ENCODE assay signal across 8 cellular contexts in the genomic region with DNA sequence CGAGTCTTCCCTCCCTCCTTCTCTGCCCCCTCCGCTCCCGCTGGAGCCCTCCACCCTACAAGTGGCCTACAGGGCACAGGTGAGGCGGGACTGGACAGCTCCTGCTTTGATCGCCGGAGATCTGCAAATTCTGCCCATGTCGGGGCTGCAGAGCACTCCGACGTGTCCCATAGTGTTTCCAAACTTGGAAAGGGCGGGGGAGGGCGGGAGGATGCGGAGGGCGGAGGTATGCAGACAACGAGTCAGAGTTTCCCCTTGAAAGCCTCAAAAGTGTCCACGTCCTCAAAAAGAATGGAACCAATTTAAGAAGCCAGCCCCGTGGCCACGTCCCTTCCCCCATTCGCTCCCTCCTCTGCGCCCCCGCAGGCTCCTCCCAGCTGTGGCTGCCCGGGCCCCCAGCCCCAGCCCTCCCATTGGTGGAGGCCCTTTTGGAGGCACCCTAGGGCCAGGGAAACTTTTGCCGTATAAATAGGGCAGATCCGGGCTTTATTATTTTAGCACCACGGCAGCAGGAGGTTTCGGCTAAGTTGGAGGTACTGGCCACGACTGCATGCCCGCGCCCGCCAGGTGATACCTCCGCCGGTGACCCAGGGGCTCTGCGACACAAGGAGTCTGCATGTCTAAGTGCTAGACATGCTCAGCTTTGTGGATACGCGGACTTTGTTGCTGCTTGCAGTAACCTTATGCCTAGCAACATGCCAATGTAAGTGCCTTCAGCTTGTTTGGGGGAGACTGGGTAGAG. TPM values are rescaled to one million over a fixed set of nuclear protein-coding genes. Genes with fewer than 3 reads are reported as not detected.
DNase-seq lines count a peak whose midpoint lies in the region; ATAC-seq and TF ChIP-seq lines count a peak whose summit lies in the region.

A gene (plus strand): TSS at position 497 of the 742 bp plus-strand sequence. CDS start 137 bp downstream, at position 634.

- CTCF ChIA-PET in WTC11 (lab: Charles Lee), result interaction anchor here (0.6 to 6.2 kb wide), 34 partner anchors 10 to 1163 kb away, joined by 3 to 380 read pairs (median 4); a partner anchor contains a TSS

- H3K36me3 Mint-ChIP-seq in activated CD4-positive, alpha-beta T cell treated with anti-CD3 and anti-CD28 coated beads, Interleukin-2, amount 10 ng/mL, durations not matched to agents 24 days and 14 days (ENCODE audit: low read depth), result no peaks in the 10 kb centered on the region
- H3K36me3 Mint-ChIP-seq in WTC11 (peaks cover 4% of the 10 kb centered on the region), nephron progenitor cell (ENCODE audit: low read depth) (peaks cover 25% of the 10 kb centered on the region)

- peaks cover 28% of the 10 kb centered on the region for H3K4me1 Mint-ChIP-seq in activated CD4-positive, alpha-beta T cell treated with anti-CD3 and anti-CD28 coated beads, Interleukin-2, amount 10 ng/mL, durations not matched to agents 24 days and 14 days
- H3K4me1 Mint-ChIP-seq in WTC11, result peaks cover 43% of the 10 kb centered on the region
- H3K4me1 Mint-ChIP-seq in nephron progenitor cell, result peaks cover 78% of the 10 kb centered on the region

- H3K4me3 Mint-ChIP-seq in activated CD4-positive, alpha-beta T cell treated with anti-CD3 and anti-CD28 coated beads, Interleukin-2, amount 10 ng/mL, durations not matched to agents 24 days and 14 days, result peak within 1 kb of the TSS; percentile 76
- H3K4me3 Mint-ChIP-seq in WTC11 (peak within 1 kb of the TSS; percentile 87), nephron progenitor cell (peak within 1 kb of the TSS; percentile 96)

- DNase-seq in activated CD4-positive, alpha-beta T cell treated with anti-CD3 and anti-CD28 coated beads, Interleukin-2, amount 10 ng/mL, durations not matched to agents 24 days and 14 days, result peak; percentile 79
- DNase-seq in activated CD4-positive, alpha-beta T cell treated with anti-CD3 and anti-CD28 coated beads, Interleukin-2, amount 50 U/mL, for 1 hour, result no peak
- DNase-seq in WTC11 (ENCODE audit: low spot score) (peak; percentile 68), fibroblast of peridontal ligament (ENCODE audit: extremely low read depth) (peak; percentile 99), nephron progenitor cell (peak; percentile 66), NCI-H446 (lab: John Stamatoyannopoulos, UW) (no peak), superior temporal gyrus (ENCODE audit: extremely low spot score) (no peak), pons (ENCODE audit: low spot score) (no peak)

- no peak for TF ChIP-seq CTCF in WTC11 (IDR thresholded peaks at IDR 0.05)
- TF ChIP-seq CTCF in nephron progenitor cell (IDR thresholded peaks at IDR 0.05), result no peak

- POLR2A ChIA-PET in WTC11 (lab: Charles Lee), result interaction anchor here (0.6 to 2.8 kb wide), 8 partner anchors 10 to 476 kb away, joined by 3 to 15 read pairs (median 4); no protein-coding TSS in a partner anchor

- H3K9me3 Mint-ChIP-seq in activated CD4-positive, alpha-beta T cell treated with anti-CD3 and anti-CD28 coated beads, Interleukin-2, amount 10 ng/mL, durations not matched to agents 24 days and 14 days, result no peaks in the 10 kb centered on the region
- no peaks in the 10 kb centered on the region for H3K9me3 Mint-ChIP-seq in WTC11
- no peaks in the 10 kb centered on the region for H3K9me3 Mint-ChIP-seq in nephron progenitor cell

- ATAC-seq in WTC11, result peak; percentile 52

- intact Hi-C loops in activated CD4-positive, alpha-beta T cell treated with anti-CD3 and anti-CD28 coated beads, Interleukin-2, amount 10 ng/mL, durations not matched to agents 24 days and 14 days (cut with micrococcal nuclease), result loop anchor here (1.0 to 10.0 kb wide), 9 partner anchors 97 to 1147 kb away; a partner anchor contains a TSS

- H3K27ac Mint-ChIP-seq in activated CD4-positive, alpha-beta T cell treated with anti-CD3 and anti-CD28 coated beads, Interleukin-2, amount 10 ng/mL, durations not matched to agents 24 days and 14 days, result peak within 1 kb of the TSS; percentile 65
- H3K27ac Mint-ChIP-seq in WTC11 (peak within 1 kb of the TSS; percentile 78), nephron progenitor cell (peak within 1 kb of the TSS; percentile 97)

- peaks cover 2% of the 10 kb centered on the region for H3K27me3 Mint-ChIP-seq in activated CD4-positive, alpha-beta T cell treated with anti-CD3 and anti-CD28 coated beads, Interleukin-2, amount 10 ng/mL, durations not matched to agents 24 days and 14 days
- H3K27me3 Mint-ChIP-seq in WTC11 (ENCODE audit: low read depth) (peaks cover 7% of the 10 kb centered on the region), nephron progenitor cell (ENCODE audit: low read depth, poor library complexity) (peaks cover 9% of the 10 kb centered on the region)

TF ChIP-seq in WTC11, 78 proteins besides CTCF, POLR2A, EP300 and RAD21 (continues in another document):
- no peak for TF ChIP-seq ZNF416 (CRISPR knock-in tag; IDR thresholded peaks at IDR 0.05)
- TF ChIP-seq, protein P1, sequence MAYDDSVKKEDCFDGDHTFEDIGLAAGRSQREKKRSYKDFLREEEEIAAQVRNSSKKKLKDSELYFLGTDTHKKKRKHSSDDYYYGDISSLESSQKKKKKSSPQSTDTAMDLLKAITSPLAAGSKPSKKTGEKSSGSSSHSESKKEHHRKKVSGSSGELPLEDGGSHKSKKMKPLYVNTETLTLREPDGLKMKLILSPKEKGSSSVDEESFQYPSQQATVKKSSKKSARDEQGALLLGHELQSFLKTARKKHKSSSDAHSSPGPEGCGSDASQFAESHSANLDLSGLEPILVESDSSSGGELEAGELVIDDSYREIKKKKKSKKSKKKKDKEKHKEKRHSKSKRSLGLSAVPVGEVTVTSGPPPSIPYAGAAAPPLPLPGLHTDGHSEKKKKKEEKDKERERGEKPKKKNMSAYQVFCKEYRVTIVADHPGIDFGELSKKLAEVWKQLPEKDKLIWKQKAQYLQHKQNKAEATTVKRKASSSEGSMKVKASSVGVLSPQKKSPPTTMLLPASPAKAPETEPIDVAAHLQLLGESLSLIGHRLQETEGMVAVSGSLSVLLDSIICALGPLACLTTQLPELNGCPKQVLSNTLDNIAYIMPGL (CRISPR knock-in tag; IDR thresholded peaks at IDR 0.05), result no peak
- TF ChIP-seq ESRRA (CRISPR knock-in tag; IDR thresholded peaks at IDR 0.05; ENCODE audit: borderline replicate concordance), result no peak
- no peak for TF ChIP-seq ZNF317 (CRISPR knock-in tag; IDR thresholded peaks at IDR 0.05; ENCODE audit: borderline replicate concordance, low read depth)
- TF ChIP-seq, protein P2, sequence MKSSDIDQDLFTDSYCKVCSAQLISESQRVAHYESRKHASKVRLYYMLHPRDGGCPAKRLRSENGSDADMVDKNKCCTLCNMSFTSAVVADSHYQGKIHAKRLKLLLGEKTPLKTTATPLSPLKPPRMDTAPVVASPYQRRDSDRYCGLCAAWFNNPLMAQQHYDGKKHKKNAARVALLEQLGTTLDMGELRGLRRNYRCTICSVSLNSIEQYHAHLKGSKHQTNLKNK (CRISPR knock-in tag; IDR thresholded peaks at IDR 0.05), result no peak
- TF ChIP-seq, protein P3, sequence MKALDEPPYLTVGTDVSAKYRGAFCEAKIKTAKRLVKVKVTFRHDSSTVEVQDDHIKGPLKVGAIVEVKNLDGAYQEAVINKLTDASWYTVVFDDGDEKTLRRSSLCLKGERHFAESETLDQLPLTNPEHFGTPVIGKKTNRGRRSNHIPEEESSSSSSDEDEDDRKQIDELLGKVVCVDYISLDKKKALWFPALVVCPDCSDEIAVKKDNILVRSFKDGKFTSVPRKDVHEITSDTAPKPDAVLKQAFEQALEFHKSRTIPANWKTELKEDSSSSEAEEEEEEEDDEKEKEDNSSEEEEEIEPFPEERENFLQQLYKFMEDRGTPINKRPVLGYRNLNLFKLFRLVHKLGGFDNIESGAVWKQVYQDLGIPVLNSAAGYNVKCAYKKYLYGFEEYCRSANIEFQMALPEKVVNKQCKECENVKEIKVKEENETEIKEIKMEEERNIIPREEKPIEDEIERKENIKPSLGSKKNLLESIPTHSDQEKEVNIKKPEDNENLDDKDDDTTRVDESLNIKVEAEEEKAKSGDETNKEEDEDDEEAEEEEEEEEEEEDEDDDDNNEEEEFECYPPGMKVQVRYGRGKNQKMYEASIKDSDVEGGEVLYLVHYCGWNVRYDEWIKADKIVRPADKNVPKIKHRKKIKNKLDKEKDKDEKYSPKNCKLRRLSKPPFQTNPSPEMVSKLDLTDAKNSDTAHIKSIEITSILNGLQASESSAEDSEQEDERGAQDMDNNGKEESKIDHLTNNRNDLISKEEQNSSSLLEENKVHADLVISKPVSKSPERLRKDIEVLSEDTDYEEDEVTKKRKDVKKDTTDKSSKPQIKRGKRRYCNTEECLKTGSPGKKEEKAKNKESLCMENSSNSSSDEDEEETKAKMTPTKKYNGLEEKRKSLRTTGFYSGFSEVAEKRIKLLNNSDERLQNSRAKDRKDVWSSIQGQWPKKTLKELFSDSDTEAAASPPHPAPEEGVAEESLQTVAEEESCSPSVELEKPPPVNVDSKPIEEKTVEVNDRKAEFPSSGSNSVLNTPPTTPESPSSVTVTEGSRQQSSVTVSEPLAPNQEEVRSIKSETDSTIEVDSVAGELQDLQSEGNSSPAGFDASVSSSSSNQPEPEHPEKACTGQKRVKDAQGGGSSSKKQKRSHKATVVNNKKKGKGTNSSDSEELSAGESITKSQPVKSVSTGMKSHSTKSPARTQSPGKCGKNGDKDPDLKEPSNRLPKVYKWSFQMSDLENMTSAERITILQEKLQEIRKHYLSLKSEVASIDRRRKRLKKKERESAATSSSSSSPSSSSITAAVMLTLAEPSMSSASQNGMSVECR (CRISPR knock-in tag; IDR thresholded peaks at IDR 0.05; ENCODE audit: borderline replicate concordance), result no peak
- TF ChIP-seq JUN (CRISPR knock-in tag; IDR thresholded peaks at IDR 0.05), result no peak
- TF ChIP-seq, protein P4, sequence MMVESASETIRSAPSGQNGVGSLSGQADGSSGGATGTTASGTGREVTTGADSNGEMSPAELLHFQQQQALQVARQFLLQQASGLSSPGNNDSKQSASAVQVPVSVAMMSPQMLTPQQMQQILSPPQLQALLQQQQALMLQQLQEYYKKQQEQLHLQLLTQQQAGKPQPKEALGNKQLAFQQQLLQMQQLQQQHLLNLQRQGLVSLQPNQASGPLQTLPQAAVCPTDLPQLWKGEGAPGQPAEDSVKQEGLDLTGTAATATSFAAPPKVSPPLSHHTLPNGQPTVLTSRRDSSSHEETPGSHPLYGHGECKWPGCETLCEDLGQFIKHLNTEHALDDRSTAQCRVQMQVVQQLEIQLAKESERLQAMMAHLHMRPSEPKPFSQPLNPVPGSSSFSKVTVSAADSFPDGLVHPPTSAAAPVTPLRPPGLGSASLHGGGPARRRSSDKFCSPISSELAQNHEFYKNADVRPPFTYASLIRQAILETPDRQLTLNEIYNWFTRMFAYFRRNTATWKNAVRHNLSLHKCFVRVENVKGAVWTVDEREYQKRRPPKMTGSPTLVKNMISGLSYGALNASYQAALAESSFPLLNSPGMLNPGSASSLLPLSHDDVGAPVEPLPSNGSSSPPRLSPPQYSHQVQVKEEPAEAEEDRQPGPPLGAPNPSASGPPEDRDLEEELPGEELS (CRISPR knock-in tag; IDR thresholded peaks at IDR 0.05), result no peak
- no peak for TF ChIP-seq ZNF138 (CRISPR knock-in tag; conservative IDR thresholded peaks at IDR 0.05)
- TF ChIP-seq HMGA2 (CRISPR knock-in tag; IDR thresholded peaks at IDR 0.05), result no peak

RNA-seq across cellular contexts. Expression of the gene that starts here (rescaled TPM):
- 6.0 and 6.5 TPM in 2 replicates for total RNA-seq in activated CD4-positive, alpha-beta T cell treated with anti-CD3 and anti-CD28 coated beads, Interleukin-2, amount 10 ng/mL, durations not matched to agents 24 days and 14 days
- total RNA-seq in WTC11 (2021), result 81.2 to 96.6 TPM (median 88.1 TPM) in 3 replicates

Comparison
In these comparisons a context has a peak if more than half of its experiments do, and no peak if none do; other contexts are left out.
1. RNA of the gene that starts here (total RNA-seq): 81.2 to 96.6 TPM in WTC11; 6.0 to 6.5 TPM in activated CD4-positive, alpha-beta T cell treated with anti-CD3 and anti-CD28 coated beads, Interleukin-2, amount 10 ng/mL, durations not matched to agents 24 days and 14 days; every median in the first group is over 10 times any median in the second.
2. DNase-seq: peak in activated CD4-positive, alpha-beta T cell treated with anti-CD3 and anti-CD28 coated beads, Interleukin-2, amount 10 ng/mL, durations not matched to agents 24 days and 14 days (single experiment), WTC11 (single experiment), fibroblast of peridontal ligament (single experiment) and nephron progenitor cell (single experiment); none in activated CD4-positive, alpha-beta T cell treated with anti-CD3 and anti-CD28 coated beads, Interleukin-2, amount 50 U/mL, for 1 hour (single experiment), NCI-H446 (0 of 2), superior temporal gyrus (single experiment) and pons (single experiment).
3. Peak in every context shown above with its lines, with median percentiles within 50 percentile points of each other: H3K27ac Mint-ChIP-seq and H3K4me3 Mint-ChIP-seq.